ENCODE assay signal across 27 cellular contexts in the genomic region with DNA sequence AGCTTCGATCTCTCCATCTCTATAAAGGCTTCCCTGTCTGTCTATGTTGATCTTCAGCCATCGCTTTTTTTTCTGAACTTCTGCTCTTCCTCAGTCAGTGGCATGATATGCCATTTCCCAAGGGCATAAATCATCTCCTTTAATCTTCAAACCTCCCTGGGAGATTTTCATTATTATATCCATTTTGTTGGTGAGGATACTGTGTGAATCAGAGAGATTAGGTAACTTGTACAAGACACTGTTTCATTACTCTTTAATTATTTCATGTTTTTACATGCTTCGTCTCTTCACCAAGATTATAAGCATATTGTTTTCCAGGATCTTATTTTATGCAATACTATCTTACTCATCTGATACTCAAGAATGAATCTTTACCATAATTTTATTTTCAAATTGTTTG.
"Had no signal": no experiment of that assay in that cellular context is flagged by ENCODE, and none has a peak within 500 bp of the region (broad histone marks: within the 10 kb centered on the region; RNA-seq: fewer than 3 reads in every experiment).

No MANE protein-coding gene starts in this region.

- H3K4me2 ChIP-seq: hepatocyte had no signal

- H3K4me3 ChIP-seq: ascending aorta, esophagus muscularis mucosa, gastroesophageal sphincter, heart right ventricle, hepatocyte had no signal

- DNase-seq: activated CD4-positive, alpha-beta memory T cell treated with anti-CD3 and anti-CD28 coated beads, Interleukin-2, amount 10 ng/mL, durations not matched to agents 7 days and 5 days; activated CD4-positive, alpha-beta T cell treated with anti-CD3 and anti-CD28 coated beads for 36 hours; activated CD4-positive, alpha-beta T cell treated with anti-CD3 and anti-CD28 coated beads, Interleukin-2, amount 10 ng/mL, durations not matched to agents 24 days and 14 days; activated CD4-positive, alpha-beta T cell treated with anti-CD3 and anti-CD28 coated beads, Interleukin-2, amount 50 U/mL, for 4 hours; activated CD4-positive, CD25-positive, alpha-beta regulatory T cell; activated CD4-positive, CD25-positive, alpha-beta regulatory T cell treated with anti-CD3 and anti-CD28 coated beads, Interleukin-2, amount 50 U/mL, for 72 hours; activated CD8-positive, alpha-beta memory T cell treated with anti-CD3 and anti-CD28 coated beads, Interleukin-2, amount 50 U/mL, for 48 hours; activated gamma-delta T cell; activated naive CD4-positive, alpha-beta T cell; activated naive CD4-positive, alpha-beta T cell treated with anti-CD3 and anti-CD28 coated beads, Interleukin-2, amount 50 U/mL, for 16 hours; activated T-cell treated with anti-CD3 and anti-CD28 coated beads for 4 hours; activated T-cell treated with anti-CD3 and anti-CD28 coated beads, Interleukin-2, amount 50 U/mL, for 24 hours; activated T-cell treated with anti-CD3 and anti-CD28 coated beads, Interleukin-2, amount 50 U/mL, for 72 hours; cortex of kidney; dermis blood vessel endothelial cell; effector CD4-positive, alpha-beta T cell; effector memory CD8-positive, alpha-beta T cell; foreskin melanocyte; heart right ventricle; T-helper 2 cell had no signal

- H3K9me3 Mint-ChIP-seq: activated CD4-positive, alpha-beta memory T cell treated with anti-CD3 and anti-CD28 coated beads, Interleukin-2, amount 10 ng/mL, durations not matched to agents 7 days and 5 days; activated CD4-positive, alpha-beta T cell treated with anti-CD3 and anti-CD28 coated beads, Interleukin-2, amount 10 ng/mL, durations not matched to agents 24 days and 14 days; activated T-cell treated with anti-CD3 and anti-CD28 coated beads, Interleukin-2, amount 50 U/mL, for 24 hours; activated T-cell treated with anti-CD3 and anti-CD28 coated beads, Interleukin-2, amount 50 U/mL, for 72 hours; brain; effector memory CD8-positive, alpha-beta T cell had no signal

- H3K36me3 Mint-ChIP-seq: activated naive CD8-positive, alpha-beta T cell; brain had no signal

- H3K79me2 ChIP-seq: hepatocyte had no signal

- H3K4me1 ChIP-seq: ascending aorta, esophagus muscularis mucosa, gastroesophageal sphincter, heart right ventricle had no signal

- ATAC-seq: activated CD4-positive, alpha-beta T cell treated with anti-CD3 and anti-CD28 coated beads for 36 hours; activated T-cell treated with anti-CD3 and anti-CD28 coated beads, Interleukin-2, amount 50 U/mL, for 72 hours; effector memory CD8-positive, alpha-beta T cell; gastroesophageal sphincter; heart right ventricle had no signal

- H3K27ac Mint-ChIP-seq: activated CD4-positive, alpha-beta memory T cell treated with anti-CD3 and anti-CD28 coated beads, Interleukin-2, amount 10 ng/mL, durations not matched to agents 7 days and 5 days; activated CD4-positive, alpha-beta T cell treated with anti-CD3 and anti-CD28 coated beads for 36 hours; activated CD4-positive, alpha-beta T cell treated with anti-CD3 and anti-CD28 coated beads, Interleukin-2, amount 10 ng/mL, durations not matched to agents 24 days and 14 days; activated naive CD8-positive, alpha-beta T cell; activated T-cell treated with anti-CD3 and anti-CD28 coated beads, Interleukin-2, amount 50 U/mL, for 24 hours; activated T-cell treated with anti-CD3 and anti-CD28 coated beads, Interleukin-2, amount 50 U/mL, for 72 hours; brain; effector memory CD8-positive, alpha-beta T cell had no signal

- H3K27me3 ChIP-seq: ascending aorta had no signal

- H3K4me1 Mint-ChIP-seq: activated CD4-positive, alpha-beta memory T cell treated with anti-CD3 and anti-CD28 coated beads, Interleukin-2, amount 10 ng/mL, durations not matched to agents 7 days and 5 days; activated CD4-positive, alpha-beta T cell treated with anti-CD3 and anti-CD28 coated beads for 36 hours; activated CD4-positive, alpha-beta T cell treated with anti-CD3 and anti-CD28 coated beads, Interleukin-2, amount 10 ng/mL, durations not matched to agents 24 days and 14 days had no signal

- H3K27ac ChIP-seq: ascending aorta, esophagus muscularis mucosa, gastroesophageal sphincter, heart right ventricle, hepatocyte had no signal

- FAIRE-seq: colon had no signal

- H2AFZ ChIP-seq: hepatocyte had no signal

- H3K9me3 ChIP-seq: ascending aorta had no signal

- H3K36me3 ChIP-seq: ascending aorta, esophagus muscularis mucosa, gastroesophageal sphincter, heart right ventricle had no signal

- H3K4me3 Mint-ChIP-seq: activated CD4-positive, alpha-beta memory T cell treated with anti-CD3 and anti-CD28 coated beads, Interleukin-2, amount 10 ng/mL, durations not matched to agents 7 days and 5 days; activated CD4-positive, alpha-beta T cell treated with anti-CD3 and anti-CD28 coated beads for 36 hours; activated CD4-positive, alpha-beta T cell treated with anti-CD3 and anti-CD28 coated beads, Interleukin-2, amount 10 ng/mL, durations not matched to agents 24 days and 14 days; activated naive CD8-positive, alpha-beta T cell; activated T-cell treated with anti-CD3 and anti-CD28 coated beads, Interleukin-2, amount 50 U/mL, for 24 hours; activated T-cell treated with anti-CD3 and anti-CD28 coated beads, Interleukin-2, amount 50 U/mL, for 72 hours; brain; effector memory CD8-positive, alpha-beta T cell had no signal
